In the genomic region with DNA sequence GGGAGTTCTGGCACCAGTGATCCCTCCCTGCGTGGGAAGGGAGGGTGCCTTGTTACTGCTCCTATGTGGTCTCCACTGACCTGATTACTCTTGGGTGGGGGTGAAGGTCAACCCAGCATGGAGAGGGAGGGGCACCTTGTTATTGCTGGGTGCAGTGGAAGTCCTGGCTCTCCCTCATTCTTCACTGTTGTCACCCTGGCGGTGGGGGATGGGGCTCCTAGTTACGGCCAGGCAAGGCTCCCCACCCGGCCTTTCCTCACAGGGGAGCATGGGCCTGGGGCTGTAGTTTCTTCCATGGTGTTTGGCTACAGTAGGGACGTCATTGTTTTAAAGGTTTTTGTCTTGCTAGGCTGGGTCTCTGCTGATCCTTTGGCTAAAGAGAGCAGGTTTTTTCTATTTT, we compare ENCODE assay signal across 22 cellular contexts. TPM values are rescaled to one million over a fixed set of nuclear protein-coding genes. Genes with fewer than 3 reads are reported as not detected.
DNase-seq lines count a peak whose midpoint lies in the region; ATAC-seq and TF ChIP-seq lines count a peak whose summit lies in the region.
"Had no signal": no experiment of that assay in that cellular context is flagged by ENCODE, and none has a peak within 500 bp of the region (broad histone marks: within the 10 kb centered on the region; RNA-seq: fewer than 3 reads in every experiment).

No MANE protein-coding gene starts in this region.

- H3K27me3 ChIP-seq in GM23338 (ENCODE audit: insufficient read depth) (no peaks in the 10 kb centered on the region), WERI-Rb-1 (ENCODE audit: insufficient read depth, low read depth, severe bottlenecking) (no peaks in the 10 kb centered on the region), sigmoid colon (no peaks in the 10 kb centered on the region), Karpas-422 (ENCODE audit: low read length) (no peaks in the 10 kb centered on the region), body of pancreas (no peaks in the 10 kb centered on the region)
- H3K27me3 ChIP-seq: BE2C had no signal

- no peaks in the 10 kb centered on the region; the same call in none of the 2 replicates for H3K4me1 ChIP-seq in GM23338 (ENCODE audit: insufficient read depth)
- H3K4me1 ChIP-seq in sigmoid colon, result no peaks in the 10 kb centered on the region
- H3K4me1 ChIP-seq in Karpas-422 (ENCODE audit: low read length), result no peaks in the 10 kb centered on the region
- no peaks in the 10 kb centered on the region for H3K4me1 ChIP-seq in body of pancreas
- H3K4me1 ChIP-seq: BE2C had no signal

- no peak overlapping the region for H3K9ac ChIP-seq in Karpas-422 (ENCODE audit: low read length)

- no peaks in the 10 kb centered on the region for H3K79me2 ChIP-seq in GM23338 (replicated peaks; ENCODE audit: insufficient read depth)
- no peaks in the 10 kb centered on the region for H3K79me2 ChIP-seq in Karpas-422 (ENCODE audit: low read length)

- TF ChIP-seq POLR2A in sigmoid colon (IDR thresholded peaks at IDR 0.05), result no peak
- TF ChIP-seq POLR2A in body of pancreas (IDR thresholded peaks at IDR 0.05), result no peak

- H3K36me3 ChIP-seq in GM23338 (ENCODE audit: insufficient read depth) (no peaks in the 10 kb centered on the region), WERI-Rb-1 (no peaks in the 10 kb centered on the region), sigmoid colon (no peaks in the 10 kb centered on the region), Karpas-422 (ENCODE audit: insufficient read depth, low read length) (no peaks in the 10 kb centered on the region), body of pancreas (replicated peaks in 1 of 2; ENCODE audit: insufficient read depth in 1 of 2, low read depth in 2 of 2) (no peaks in the 10 kb centered on the region)
- H3K36me3 ChIP-seq: BE2C had no signal

- H4K20me1 ChIP-seq in GM23338 (replicated peaks; ENCODE audit: insufficient read depth), result no peaks in the 10 kb centered on the region; the same call in none of the 2 replicates
- no peaks in the 10 kb centered on the region for H4K20me1 ChIP-seq in Karpas-422 (ENCODE audit: insufficient read depth, low read depth, low read length)

- TF ChIP-seq CTCF in GM23338 (conservative IDR thresholded peaks at IDR 0.05; ENCODE audit: low read depth in 2 of 2) (no peak), WERI-Rb-1 (IDR thresholded peaks at IDR 0.05; ENCODE audit: low read depth, low read length) (no peak), sigmoid colon (IDR thresholded peaks at IDR 0.05) (no peak), natural killer cell (IDR thresholded peaks at IDR 0.05) (no peak), body of pancreas (IDR thresholded peaks at IDR 0.05) (no peak)

- H3K36me3 Mint-ChIP-seq in GM23338 (ENCODE audit: low read depth), result 0 out of 3 replicates have a peak, but pooled peaks cover 3% of the 10 kb centered on the region
- H3K36me3 Mint-ChIP-seq in natural killer cell, result no peaks in the 10 kb centered on the region

- H3K4me3 ChIP-seq in GM23338 (no peak overlapping the region), WERI-Rb-1 (ENCODE audit: low read depth, low read length) (no peak overlapping the region), sigmoid colon (no peak overlapping the region), Karpas-422 (ENCODE audit: low read length) (no peak overlapping the region), body of pancreas (no peak overlapping the region)

- H3K9me2 ChIP-seq in GM23338 (ENCODE audit: insufficient read depth) (no peaks in the 10 kb centered on the region), Karpas-422 (replicated peaks; ENCODE audit: insufficient read depth, low read length) (no peaks in the 10 kb centered on the region)

- H3K4me2 ChIP-seq in GM23338 (0 out of 2 replicates have a peak overlapping the region, but pooled peaks have one; percentile 8), Karpas-422 (ENCODE audit: low read depth, low read length, poor library complexity, severe bottlenecking) (no peak overlapping the region)

- H3K27me3 Mint-ChIP-seq in GM23338 (ENCODE audit: insufficient read depth, low read depth, poor library complexity), result peaks cover 3% of the 10 kb centered on the region
- peaks cover 7 to 8% of the 10 kb centered on the region in 2 donors for H3K27me3 Mint-ChIP-seq in natural killer cell (ENCODE audit: low read depth in 2 of 2)

- H3F3A ChIP-seq in GM23338 (replicated peaks; ENCODE audit: low read depth), result no peaks in the 10 kb centered on the region

- 58 to 86% methylated on average over 5 of the region's 5 CpGs for WGBS in sigmoid colon, 2 donors
- 71 to 77% methylated on average over 4 to 5 of the region's 5 CpGs for WGBS in body of pancreas, 2 donors

- ATAC-seq in GM23338 (peak; percentile 96), left colon (peak; percentile 64), HG03196 (IDR thresholded peaks at IDR 0.05; ENCODE audit: unreplicated experiment) (no peak), natural killer cell (no peak), body of pancreas (no peak)

- H3K9me3 Mint-ChIP-seq in GM23338 (peaks cover 14% of the 10 kb centered on the region), natural killer cell (peaks cover 2 to 6% of the 10 kb centered on the region in 2 donors)

- H3K4me1 Mint-ChIP-seq in GM23338, result peaks cover 5% of the 10 kb centered on the region; the same call in 2 of the 3 replicates
- H3K4me1 Mint-ChIP-seq in natural killer cell, result no peaks in the 10 kb centered on the region
- H3K4me1 Mint-ChIP-seq: CD4-positive, CD25-positive, alpha-beta regulatory T cell had no signal

- intact Hi-C loops in left colon (cut with DNase I, micrococcal nuclease) (no loop called here), sigmoid colon (cut with DNase I) (no loop called here), natural killer cell (cut with micrococcal nuclease) (no loop called here), body of pancreas (cut with DNase I) (no loop called here)

- DNase-seq in GM23338 (ENCODE audit: low spot score), result peak; percentile 29
- no peak for DNase-seq in WERI-Rb-1
- no peak for DNase-seq in left colon
- DNase-seq in sigmoid colon, result peak; percentile 21
- no peak for DNase-seq in natural killer cell
- DNase-seq in Karpas-422, result no peak
- no peak for DNase-seq in body of pancreas
- DNase-seq: BE2C; CD4-positive, CD25-positive, alpha-beta regulatory T cell; COR-L47; DMS 273 treated with DMSO at 0.1 percent for 48 hours; DND-41; KG1; MV-4-11; NCI-H1694 treated with DMSO at 0.1 percent for 48 hours; NCI-H2107; NCI-H2227 treated with DMSO at 0.1 percent for 48 hours; NCI-H510A treated with DMSO at 0.1 percent for 48 hours; NCI-H82; SHP77 treated with DMSO at 0.1 percent for 48 hours had no signal

- peaks cover 4% of the 10 kb centered on the region for H3K9me3 ChIP-seq in WERI-Rb-1 (ENCODE audit: severe bottlenecking)
- H3K9me3 ChIP-seq in sigmoid colon, result peaks cover 0 to 5% (median 0%) of the 10 kb centered on the region in 4 donors
- H3K9me3 ChIP-seq in Karpas-422 (ENCODE audit: low read length), result peaks cover 3% of the 10 kb centered on the region; the same call in 1 of the 2 replicates
- H3K9me3 ChIP-seq in body of pancreas, result no peaks in the 10 kb centered on the region
- H3K9me3 ChIP-seq: BE2C had no signal

- H3K27ac Mint-ChIP-seq in GM23338 (no peak overlapping the region), natural killer cell (no peak overlapping the region)
- H3K27ac Mint-ChIP-seq: CD4-positive, CD25-positive, alpha-beta regulatory T cell had no signal

- H3K27ac ChIP-seq in GM23338 (ENCODE audit: low read depth) (no peak overlapping the region), WERI-Rb-1 (peak overlapping the region; percentile 22), sigmoid colon (no peak overlapping the region), Karpas-422 (ENCODE audit: low read length) (no peak overlapping the region), body of pancreas (no peak overlapping the region)

- TF ChIP-seq EP300 in sigmoid colon (IDR thresholded peaks at IDR 0.05), result no peak

- H2AFZ ChIP-seq in GM23338 (no peak overlapping the region), Karpas-422 (ENCODE audit: low read length) (no peak overlapping the region)

- H3K4me3 Mint-ChIP-seq in GM23338 (no peak overlapping the region), natural killer cell (no peak overlapping the region)
- H3K4me3 Mint-ChIP-seq: CD4-positive, CD25-positive, alpha-beta regulatory T cell had no signal

TF ChIP-seq in GM23338, 12 proteins besides CTCF, POLR2A, EP300 and RAD21:
- no peak for TF ChIP-seq CREB1 (CRISPR knock-in tag; IDR thresholded peaks at IDR 0.05; ENCODE audit: low read depth)
- TF ChIP-seq ZNF331 (CRISPR knock-in tag; IDR thresholded peaks at IDR 0.05; ENCODE audit: low read depth), result no peak
- no peak for TF ChIP-seq JUNB (IDR thresholded peaks at IDR 0.05; ENCODE audit: unreplicated experiment)

RNA-seq across cellular contexts. Expression of a gene that starts 40.8 kb away (rescaled TPM):
- 6.2 and 8.7 TPM in 2 replicates for total RNA-seq in GM23338 (2014; rRNA removed; shearing (Covaris generic))
- 4.7 and 5.2 TPM in 2 replicates for polyA plus RNA-seq in GM23338 (2016; fragmentation: Nextera tagmentation; extraction: Ambion mirVana)
- under 1 TPM in 1 of 2 donors, not detected in 1; 0.34 TPM for total RNA-seq in left colon
- 1 to 10 TPM in 1 of 4 donors, under 1 TPM in 3; 0.36 to 1.9 (median 0.59) TPM for total RNA-seq in sigmoid colon
- polyA plus RNA-seq in sigmoid colon, result under 1 TPM in 1 of 3 donors, not detected in 2; 0.89 TPM
- 1 to 10 TPM; 2.2 to 6.6 (median 3.9) TPM for total RNA-seq in natural killer cell
- total RNA-seq in Karpas-422 (2014; rRNA removed; shearing (Covaris generic); ENCODE audit: low replicate concordance), result not detected in 2 replicates
- total RNA-seq in body of pancreas, result under 1 TPM in 1 of 2 donors, not detected in 1; 0.52 TPM
- total RNA-seq: RPMI7951 had no signal

RNA-seq across cellular contexts. Expression of a gene that starts 49.4 kb away (rescaled TPM):
- 0.69 TPM in 1 of 2 replicates, not detected in the other for total RNA-seq in GM23338 (2014; rRNA removed; shearing (Covaris generic))
- polyA plus RNA-seq in GM23338 (2016; fragmentation: Nextera tagmentation; extraction: Ambion mirVana) (not detected in 2 replicates), sigmoid colon (100 to 1,000 TPM in 1 of 3 donors, 10 to 100 TPM in 2; 43.5 to 101 (median 91.3) TPM)
- total RNA-seq in left colon (10 to 100 TPM; 59.4 to 73.5 TPM), sigmoid colon (under 1 TPM in 1 of 4 donors, not detected in 3; 0.71 TPM), natural killer cell (under 1 TPM; 0.25 to 0.68 (median 0.45) TPM), body of pancreas (not detected)
- not detected in 2 replicates for total RNA-seq in Karpas-422 (2014; rRNA removed; shearing (Covaris generic); ENCODE audit: low replicate concordance)
- polyA plus RNA-seq: CD4-positive, CD25-positive, alpha-beta regulatory T cell had no signal

Comparison
In these comparisons a context has a peak if more than half of its experiments do, and no peak if none do; other contexts are left out.
1. ATAC-seq: peak in GM23338 (single experiment) and left colon (single experiment); none in HG03196 (single experiment), natural killer cell (0 of 3) and body of pancreas (single experiment).
2. DNase-seq: peak in GM23338 (single experiment) and sigmoid colon (single experiment); none in WERI-Rb-1 (single experiment), left colon (0 of 2), natural killer cell (single experiment), Karpas-422 (single experiment) and body of pancreas (0 of 4).
3. RNA of a gene that starts 49.4 kb away (total RNA-seq): 59.4 to 73.5 TPM in left colon; 0.69 TPM in GM23338, 0.25 to 0.68 TPM in natural killer cell, not detected in body of pancreas, not detected in Karpas-422 and 0.71 TPM in sigmoid colon; every median in the first group is over 10 times any median in the second.